Comparison of ENCODE assay signal across 11 cellular contexts in genomic region chr15:83046558-83047127, GRCh38. TPM values are rescaled to one million over a fixed set of nuclear protein-coding genes. Genes with fewer than 3 reads are reported as not detected.
A peak's percentile ranks its signal among the peaks of the same experiment; 100 is the strongest.
DNase-seq lines count a peak whose midpoint lies in the region; ATAC-seq and TF ChIP-seq lines count a peak whose summit lies in the region.
"Had no signal": no experiment of that assay in that cellular context is flagged by ENCODE, and none has a peak within 500 bp of the region (broad histone marks: within the 10 kb centered on the region; RNA-seq: fewer than 3 reads in every experiment).

No MANE protein-coding gene starts in this region.

- H3K9ac ChIP-seq in fibroblast of lung (ENCODE audit: insufficient read depth, low read length), result no peak overlapping the region

- peaks cover 27% of the 10 kb centered on the region for H3K79me2 ChIP-seq in fibroblast of lung (ENCODE audit: control insufficient read depth, insufficient read depth, low read length)

- DNase-seq in ELR (ENCODE audit: low read depth) (peak; percentile 25), RWPE2 (ENCODE audit: low spot score) (no peak), fibroblast of lung (ENCODE audit: low read depth in 2 of 2) (peak; percentile 78 to 82), psoas muscle (no peak), CD1c-positive myeloid dendritic cell (ENCODE audit: extremely low spot score) (no peak)
- DNase-seq: activated T-cell treated with anti-CD3 and anti-CD28 coated beads for 4 hours, Calu3 had no signal

- ATAC-seq in RWPE2 (ENCODE audit: low read depth) (peak; percentile 78), psoas muscle (peak; percentile 50 to 76 (median 64)), HG03432 (IDR thresholded peaks at IDR 0.05; ENCODE audit: unreplicated experiment) (no peak), HG03095 (IDR thresholded peaks at IDR 0.05; ENCODE audit: unreplicated experiment) (no peak), GM21390 (IDR thresholded peaks at IDR 0.05; ENCODE audit: unreplicated experiment) (no peak)
- ATAC-seq: activated CD4-positive, CD25-positive, alpha-beta regulatory T cell treated with anti-CD3 and anti-CD28 coated beads, Interleukin-2, amount 50 U/mL, for 24 hours had no signal

- H3K9me3 ChIP-seq in RWPE2 (ENCODE audit: severe bottlenecking) (peaks cover 2% of the 10 kb centered on the region), fibroblast of lung (ENCODE audit: control insufficient read depth, insufficient read depth, low read depth, low read length) (no peaks in the 10 kb centered on the region), psoas muscle (no peaks in the 10 kb centered on the region)

- peak overlapping the region; percentile 0 for H3K27ac ChIP-seq in RWPE2 (ENCODE audit: poor library complexity, severe bottlenecking)
- no peak overlapping the region for H3K27ac ChIP-seq in fibroblast of lung (ENCODE audit: insufficient read depth, low read length)
- peak overlapping the region; percentile 68 for H3K27ac ChIP-seq in psoas muscle

- no peak overlapping the region for H3K4me3 ChIP-seq in RWPE2 (ENCODE audit: severe bottlenecking)
- H3K4me3 ChIP-seq in fibroblast of lung (replicated peaks in 1 of 4; ENCODE audit: control extremely low read depth in 1 of 4, insufficient read depth in 1 of 4, low read depth in 3 of 4, low read length in 4 of 4), result no peak overlapping the region
- no peak overlapping the region for H3K4me3 ChIP-seq in psoas muscle

- H3K27me3 ChIP-seq in RWPE2 (ENCODE audit: insufficient read depth, poor library complexity, severe bottlenecking), result no peaks in the 10 kb centered on the region
- no peaks in the 10 kb centered on the region for H3K27me3 ChIP-seq in fibroblast of lung (ENCODE audit: control insufficient read depth, insufficient read depth, low read length)
- H3K27me3 ChIP-seq in psoas muscle (ENCODE audit: insufficient read depth in 3 of 3, low read length in 2 of 3), result no peaks in the 10 kb centered on the region

- intact Hi-C loops in psoas muscle (cut with DNase I), result no loop called here

- no peak overlapping the region for H2AFZ ChIP-seq in fibroblast of lung (ENCODE audit: low read length)

- no peaks in the 10 kb centered on the region for H3K4me1 ChIP-seq in RWPE2 (ENCODE audit: insufficient read depth, poor library complexity, severe bottlenecking)
- peaks cover 3% of the 10 kb centered on the region for H3K4me1 ChIP-seq in fibroblast of lung (ENCODE audit: control insufficient read depth, extremely low read depth, insufficient read depth, low read length)
- H3K4me1 ChIP-seq in psoas muscle, result peaks cover 33% of the 10 kb centered on the region

- 26 to 46% (median 27%) methylated on average over 3 of the region's 3 CpGs for WGBS in psoas muscle, 3 donors

- H3K36me3 ChIP-seq in RWPE2 (ENCODE audit: low read depth) (peaks cover 92% of the 10 kb centered on the region), fibroblast of lung (ENCODE audit: control insufficient read depth, insufficient read depth, low read length) (peaks cover 2% of the 10 kb centered on the region), psoas muscle (ENCODE audit: insufficient read depth in 1 of 2, low read depth in 1 of 2) (peaks cover 0 to 61% of the 10 kb centered on the region in 2 donors)

- peaks cover 2% of the 10 kb centered on the region for H4K20me1 ChIP-seq in fibroblast of lung (ENCODE audit: control insufficient read depth, extremely low read depth, insufficient read depth, low read length)

- H3K4me2 ChIP-seq in fibroblast of lung (ENCODE audit: extremely low read depth, insufficient read depth, low read length), result no peak overlapping the region

- no peak for TF ChIP-seq CTCF in RWPE2 (IDR thresholded peaks at IDR 0.05; ENCODE audit: poor library complexity, severe bottlenecking)
- TF ChIP-seq CTCF in fibroblast of lung (conservative IDR thresholded peaks at IDR 0.05 in 1 of 2, IDR thresholded peaks at IDR 0.05 in 1 of 2; ENCODE audit: low read depth in 1 of 2, low read length in 2 of 2), result no peak
- no peak for TF ChIP-seq CTCF in psoas muscle (IDR thresholded peaks at IDR 0.05)

RNA-seq across cellular contexts. Expression of gene BTBD1, which starts 20.4 kb away (rescaled TPM):
- total RNA-seq in fibroblast of lung, result 93.2 and 105 TPM in 2 replicates
- polyA plus RNA-seq in fibroblast of lung, result 72.0 and 84.0 TPM in 2 replicates
- 54.1 and 56.7 TPM in 2 replicates for polyA plus RNA-seq in fibroblast of lung (2012)
- polyA minus RNA-seq in fibroblast of lung (ENCODE audit: low replicate concordance), result 12.7 and 18.7 TPM in 2 replicates
- total RNA-seq in psoas muscle, result 100 to 1,000 TPM; 133 to 193 (median 157) TPM
- 100 to 1,000 TPM in 1 of 3 donors, 10 to 100 TPM in 2; 93.5 to 170 (median 98.9) TPM for polyA plus RNA-seq in psoas muscle

RNA-seq across cellular contexts. Expression of gene C15orf40, which starts 35.2 kb away (rescaled TPM):
- 8.0 and 12.6 TPM in 2 replicates for total RNA-seq in fibroblast of lung
- polyA plus RNA-seq in fibroblast of lung, result 20.7 and 20.8 TPM in 2 replicates
- 28.1 and 35.1 TPM in 2 replicates for polyA plus RNA-seq in fibroblast of lung (2012)
- 14.0 and 39.5 TPM in 2 replicates for polyA minus RNA-seq in fibroblast of lung (ENCODE audit: low replicate concordance)
- total RNA-seq in psoas muscle, result 10 to 100 TPM in 3 of 4 donors, 1 to 10 TPM in 1; 6.3 to 11.4 (median 11.2) TPM
- polyA plus RNA-seq in psoas muscle, result 10 to 100 TPM; 11.3 to 16.2 (median 12.2) TPM

Comparison
In these comparisons a context has a peak if more than half of its experiments do, and no peak if none do; other contexts are left out.
1. DNase-seq: peak in ELR (single experiment) and fibroblast of lung (2 of 2); none in RWPE2 (single experiment), psoas muscle (0 of 2) and CD1c-positive myeloid dendritic cell (single experiment).
2. ATAC-seq: peak in RWPE2 (single experiment) and psoas muscle (4 of 4); none in HG03432 (single experiment), HG03095 (single experiment) and GM21390 (single experiment).